In the genomic region with DNA sequence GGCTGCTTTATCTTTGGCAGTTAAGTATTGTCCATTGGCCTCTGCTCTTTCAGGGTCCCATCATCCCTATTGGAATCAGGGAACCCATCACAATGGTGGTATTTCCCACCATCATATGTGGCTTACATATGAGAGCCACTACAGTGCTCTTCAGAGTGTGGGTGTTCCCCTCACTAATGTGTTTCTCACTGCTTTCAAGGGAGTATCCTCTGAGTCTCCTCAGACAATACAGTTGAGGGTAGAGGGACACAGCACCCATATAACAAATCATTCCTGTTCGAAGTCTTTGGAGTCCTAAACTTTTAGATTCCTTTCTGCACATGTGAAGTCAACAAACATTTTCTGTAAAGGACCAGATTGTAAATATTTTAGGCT, we compare ENCODE assay signal across 10 cellular contexts. TPM values are rescaled to one million over a fixed set of nuclear protein-coding genes. Genes with fewer than 3 reads are reported as not detected.
A peak's percentile ranks its signal among the peaks of the same experiment; 100 is the strongest.
DNase-seq lines count a peak whose midpoint lies in the region; ATAC-seq, FAIRE-seq and TF ChIP-seq lines count a peak whose summit lies in the region.
"Had no signal": no experiment of that assay in that cellular context is flagged by ENCODE, and none has a peak within 500 bp of the region (broad histone marks: within the 10 kb centered on the region; RNA-seq: fewer than 3 reads in every experiment).

No MANE protein-coding gene starts in this region.

- no peaks in the 10 kb centered on the region for H3K27me3 ChIP-seq in ACC112 (ENCODE audit: insufficient read depth, low read length)
- no peaks in the 10 kb centered on the region for H3K27me3 ChIP-seq in breast epithelium
- H3K27me3 ChIP-seq: gastrocnemius medialis, right atrium auricular region had no signal

- H3K36me3 ChIP-seq in ACC112 (ENCODE audit: insufficient read depth, low read length) (no peaks in the 10 kb centered on the region), breast epithelium (no peaks in the 10 kb centered on the region)
- H3K36me3 ChIP-seq: gastrocnemius medialis, right atrium auricular region had no signal

- ATAC-seq in GM19035 (IDR thresholded peaks at IDR 0.05; ENCODE audit: unreplicated experiment): peak; percentile 31
- peak; percentile 23 for ATAC-seq in HG02678 (IDR thresholded peaks at IDR 0.05; ENCODE audit: unreplicated experiment)
- ATAC-seq in HG03469 (IDR thresholded peaks at IDR 0.05; ENCODE audit: unreplicated experiment): peak; percentile 10
- ATAC-seq: gastrocnemius medialis had no signal

- FAIRE-seq in RCC 7860 (lab: Jason Lieb, UNC): no peak

- H3K9me3 ChIP-seq in breast epithelium: no peaks in the 10 kb centered on the region
- H3K9me3 ChIP-seq: gastrocnemius medialis, right atrium auricular region had no signal

- H3K4me1 ChIP-seq in ACC112 (ENCODE audit: control insufficient read depth, insufficient read depth, low read length, unreplicated experiment) (peaks cover 2% of the 10 kb centered on the region), breast epithelium (no peaks in the 10 kb centered on the region)
- H3K4me1 ChIP-seq: gastrocnemius medialis, right atrium auricular region had no signal

- H2AFZ ChIP-seq in ACC112 (ENCODE audit: low read length, unreplicated experiment): peak overlapping the region; percentile 22

- no peak for TF ChIP-seq POLR2A in breast epithelium (IDR thresholded peaks at IDR 0.05)

- intact Hi-C loops in breast epithelium (cut with DNase I; ENCODE audit: low total_unique reads): loop anchor here (10.0 kb wide), 1 partner anchor 1377 kb away; no protein-coding TSS in a partner anchor

- no peak for TF ChIP-seq CTCF in breast epithelium (IDR thresholded peaks at IDR 0.05)

- DNase-seq in SIG-M5 (lab: John Stamatoyannopoulos, UW): no peak
- DNase-seq in breast epithelium (ENCODE audit: low spot score in 2 of 2): no peak
- DNase-seq in RCC 7860 (ENCODE audit: low spot score): no peak
- no peak for DNase-seq in activated naive CD4-positive, alpha-beta T cell (lab: John Stamatoyannopoulos, UW)
- DNase-seq: gastrocnemius medialis had no signal

- H3K27ac ChIP-seq in ACC112 (ENCODE audit: low read depth, low read length): no peak overlapping the region
- H3K27ac ChIP-seq in breast epithelium: no peak overlapping the region
- H3K27ac ChIP-seq: gastrocnemius medialis, right atrium auricular region had no signal

- H3K79me2 ChIP-seq in ACC112 (ENCODE audit: control insufficient read depth, insufficient read depth, low read length, unreplicated experiment): no peaks in the 10 kb centered on the region

- H3K4me3 ChIP-seq in ACC112 (ENCODE audit: low read depth, low read length) (no peak overlapping the region), breast epithelium (no peak overlapping the region)
- H3K4me3 ChIP-seq: gastrocnemius medialis, right atrium auricular region had no signal

RNA-seq across cellular contexts. Expression of a gene that starts 48.7 kb away (rescaled TPM):
- total RNA-seq in breast epithelium: 10 to 100 TPM; 41.8 to 57.5 (median 53.7) TPM
